ENCODE assay signal across 1 cellular context in genomic region chr15:100032358-100033080, GRCh38.
TF ChIP-seq lines count a peak whose summit lies in the region.

No MANE protein-coding gene starts in this region.

TF ChIP-seq in WTC11, 78 proteins besides CTCF, POLR2A, EP300 and RAD21 (continued from another document):
- TF ChIP-seq STAT6 (CRISPR knock-in tag; conservative IDR thresholded peaks at IDR 0.05; ENCODE audit: low read depth) (no peak), ESRRA (CRISPR knock-in tag; IDR thresholded peaks at IDR 0.05; ENCODE audit: borderline replicate concordance) (no peak), ZNF416 (CRISPR knock-in tag; IDR thresholded peaks at IDR 0.05) (no peak), GABPB1 (CRISPR knock-in tag; IDR thresholded peaks at IDR 0.05) (no peak), AR (CRISPR knock-in tag; IDR thresholded peaks at IDR 0.05) (no peak), NFATC4 (CRISPR knock-in tag; IDR thresholded peaks at IDR 0.05) (no peak), ZNF263 (CRISPR knock-in tag; IDR thresholded peaks at IDR 0.05; ENCODE audit: low read depth) (no peak), JUN (CRISPR knock-in tag; IDR thresholded peaks at IDR 0.05) (no peak), IRF1 (CRISPR knock-in tag; IDR thresholded peaks at IDR 0.05) (no peak), NFE2L1 (CRISPR knock-in tag; IDR thresholded peaks at IDR 0.05) (no peak), ZNF671 (CRISPR knock-in tag; IDR thresholded peaks at IDR 0.05) (no peak), NFYB (CRISPR knock-in tag; conservative IDR thresholded peaks at IDR 0.05; ENCODE audit: low read depth) (no peak), JAZF1 (CRISPR knock-in tag; IDR thresholded peaks at IDR 0.05) (no peak), KAT7 (CRISPR knock-in tag; IDR thresholded peaks at IDR 0.05; ENCODE audit: borderline replicate concordance) (no peak)
